27 cellular contexts compared by ENCODE assay signal in genomic region chr6:104332407-104332806, GRCh38.
"Had no signal": no experiment of that assay in that cellular context is flagged by ENCODE, and none has a peak within 500 bp of the region (broad histone marks: within the 10 kb centered on the region; RNA-seq: fewer than 3 reads in every experiment).

No MANE protein-coding gene starts in this region.

- FAIRE-seq: endometrium, islet of Langerhans, urothelium cell line had no signal

- H3K79me2 ChIP-seq: parathyroid adenoma had no signal

- DNase-seq: cortex of kidney; effector memory CD8-positive, alpha-beta T cell; erythroblast; esophagus squamous epithelium; foreskin melanocyte; glutamatergic neuron; heart right ventricle; hippocampal formation; left cardiac atrium; left lung; mesenchymal stem cell; mucosa of descending colon; naive B cell; right lobe of liver; stimulated activated CD4-positive, alpha-beta T cell treated with anti-CD3 and anti-CD28 coated beads, Interleukin-12 subunit alpha, Interleukin-12 subunit beta, amount 100 ng/mL, for 4 hours; stimulated activated CD4-positive, alpha-beta T cell treated with anti-CD3 and anti-CD28 coated beads, Interleukin-1b, Interleukin-23, amount 100 ng/mL, for 48 hours; stimulated activated CD4-positive, alpha-beta T cell treated with anti-CD3 and anti-CD28 coated beads, Interleukin-4, amount 100 ng/mL, for 1 hour; stimulated activated CD8-positive, alpha-beta memory T cell treated with anti-CD3 and anti-CD28 coated beads, Interleukin-4, amount 100 ng/mL, for 48 hours; stimulated activated naive CD4-positive, alpha-beta T cell treated with Interleukin-2 at 50 U/mL for 16 hours; upper lobe of left lung had no signal

- H3K9ac ChIP-seq: parathyroid adenoma had no signal

- H3K4me1 ChIP-seq: esophagus squamous epithelium, heart right ventricle, left lung, parathyroid adenoma, right lobe of liver, tibial nerve, upper lobe of left lung had no signal

- H3K36me3 ChIP-seq: esophagus squamous epithelium, heart right ventricle, left lung, right lobe of liver, thoracic aorta, tibial nerve, upper lobe of left lung had no signal

- H2AFZ ChIP-seq: parathyroid adenoma had no signal

- H3K27ac ChIP-seq: esophagus squamous epithelium, heart right ventricle, left lung, parathyroid adenoma, right lobe of liver, thoracic aorta, tibial nerve, upper lobe of left lung had no signal

- H3K4me3 ChIP-seq: esophagus squamous epithelium, heart right ventricle, left lung, mucosa of descending colon, right lobe of liver, smooth muscle cell, thoracic aorta, tibial nerve, upper lobe of left lung had no signal

- H3K27me3 ChIP-seq: esophagus squamous epithelium, heart right ventricle, left lung, right lobe of liver, tibial nerve, upper lobe of left lung had no signal

- H3K4me2 ChIP-seq: smooth muscle cell had no signal

- H3K9me3 ChIP-seq: esophagus squamous epithelium, left lung, mucosa of descending colon, right lobe of liver, thoracic aorta, tibial nerve, upper lobe of left lung had no signal
